ENCODE assay signal across 8 cellular contexts in genomic region chr5:343461-344401, GRCh38. TPM values are rescaled to one million over a fixed set of nuclear protein-coding genes. Genes with fewer than 3 reads are reported as not detected.
DNase-seq lines count a peak whose midpoint lies in the region; TF ChIP-seq lines count a peak whose summit lies in the region.

No MANE protein-coding gene starts in this region.

- peak; percentile 11 for DNase-seq in NCI-H345 (lab: John Stamatoyannopoulos, UW)
- no peak for DNase-seq in NCI-H345 treated with DMSO at 0.1 percent for 48 hours (lab: John Stamatoyannopoulos, UW; ENCODE audit: unreplicated experiment)
- DNase-seq in HuH-7.5 (ENCODE audit: low spot score): peak; percentile 67
- DNase-seq in activated T-cell treated with anti-CD3 and anti-CD28 coated beads for 48 hours (ENCODE audit: low read depth): peak; percentile 56
- peak; percentile 70 for DNase-seq in fibroblast of pulmonary artery (ENCODE audit: low read depth)
- DNase-seq in osteoblast (ENCODE audit: insufficient read length, low spot score, missing footprints): peak; percentile 98
- DNase-seq in cerebellar cortex (ENCODE audit: low spot score): no peak
- DNase-seq in Karpas-422: no peak

- peak overlapping the region; percentile 63 for H3K27ac ChIP-seq in osteoblast (ENCODE audit: low read depth, low read length)
- H3K27ac ChIP-seq in Karpas-422 (ENCODE audit: low read length): no peak overlapping the region

- peaks cover 93% of the 10 kb centered on the region for H3K79me2 ChIP-seq in osteoblast (ENCODE audit: insufficient read depth, low read length)
- no peaks in the 10 kb centered on the region for H3K79me2 ChIP-seq in Karpas-422 (ENCODE audit: low read length)

- H3K4me2 ChIP-seq in osteoblast (ENCODE audit: insufficient read depth, low read length) (peak overlapping the region; percentile 67), Karpas-422 (ENCODE audit: low read depth, low read length, poor library complexity, severe bottlenecking) (no peak overlapping the region)

- no peak overlapping the region for H2AFZ ChIP-seq in osteoblast (ENCODE audit: low read length)
- H2AFZ ChIP-seq in Karpas-422 (ENCODE audit: low read length): no peak overlapping the region

- peaks cover 10% of the 10 kb centered on the region for H4K20me1 ChIP-seq in osteoblast (ENCODE audit: insufficient read depth, low read length)
- H4K20me1 ChIP-seq in Karpas-422 (ENCODE audit: insufficient read depth, low read depth, low read length): no peaks in the 10 kb centered on the region

- H3K9me3 ChIP-seq in osteoblast (ENCODE audit: low read depth, low read length): no peaks in the 10 kb centered on the region
- H3K9me3 ChIP-seq in Karpas-422 (ENCODE audit: low read length): no peaks in the 10 kb centered on the region

- H3K27me3 ChIP-seq in osteoblast (ENCODE audit: insufficient read depth, low read length) (no peaks in the 10 kb centered on the region), Karpas-422 (ENCODE audit: low read length) (no peaks in the 10 kb centered on the region)

- H3K4me1 ChIP-seq in osteoblast (ENCODE audit: insufficient read depth, low read length) (peaks cover 14% of the 10 kb centered on the region), Karpas-422 (ENCODE audit: low read length) (peaks cover 21% of the 10 kb centered on the region)

- no peak overlapping the region for H3K9ac ChIP-seq in Karpas-422 (ENCODE audit: low read length)

- H3K4me3 ChIP-seq in fibroblast of pulmonary artery (replicated peaks; ENCODE audit: low read depth, low read length) (peak overlapping the region; percentile 44), osteoblast (ENCODE audit: insufficient read depth, low read length) (peak overlapping the region; percentile 69), Karpas-422 (ENCODE audit: low read length) (no peak overlapping the region)

- no peaks in the 10 kb centered on the region for H3K9me2 ChIP-seq in Karpas-422 (replicated peaks; ENCODE audit: insufficient read depth, low read length)

- H3K36me3 ChIP-seq in osteoblast (ENCODE audit: insufficient read depth, low read length) (peaks cover 28% of the 10 kb centered on the region), Karpas-422 (ENCODE audit: insufficient read depth, low read length) (no peaks in the 10 kb centered on the region)

- TF ChIP-seq CTCF in fibroblast of pulmonary artery (IDR thresholded peaks at IDR 0.05; ENCODE audit: low read length, missing control alignments): no peak
- no peak for TF ChIP-seq CTCF in osteoblast (IDR thresholded peaks at IDR 0.05; ENCODE audit: extremely low read depth, low read depth, low read length)

RNA-seq across cellular contexts. Expression of gene AHRR, which starts 22.2 kb away (rescaled TPM):
- total RNA-seq in osteoblast: 52.2 and 54.6 TPM in 2 replicates
- total RNA-seq in Karpas-422 (2014; rRNA removed; shearing (Covaris generic); ENCODE audit: low replicate concordance): 2.5 and 2.6 TPM in 2 replicates

Comparison
In these comparisons a context has a peak if more than half of its experiments do, and no peak if none do; other contexts are left out.
1. DNase-seq: peak in NCI-H345 (single experiment), HuH-7.5 (single experiment), activated T-cell treated with anti-CD3 and anti-CD28 coated beads for 48 hours (single experiment), fibroblast of pulmonary artery (single experiment) and osteoblast (single experiment); none in NCI-H345 treated with DMSO at 0.1 percent for 48 hours (single experiment), cerebellar cortex (single experiment) and Karpas-422 (single experiment).
2. RNA of gene AHRR, which starts 22.2 kb away (total RNA-seq): 52.2 to 54.6 TPM in osteoblast; 2.5 to 2.6 TPM in Karpas-422; every median in the first group is over 10 times any median in the second.